In the genomic region with DNA sequence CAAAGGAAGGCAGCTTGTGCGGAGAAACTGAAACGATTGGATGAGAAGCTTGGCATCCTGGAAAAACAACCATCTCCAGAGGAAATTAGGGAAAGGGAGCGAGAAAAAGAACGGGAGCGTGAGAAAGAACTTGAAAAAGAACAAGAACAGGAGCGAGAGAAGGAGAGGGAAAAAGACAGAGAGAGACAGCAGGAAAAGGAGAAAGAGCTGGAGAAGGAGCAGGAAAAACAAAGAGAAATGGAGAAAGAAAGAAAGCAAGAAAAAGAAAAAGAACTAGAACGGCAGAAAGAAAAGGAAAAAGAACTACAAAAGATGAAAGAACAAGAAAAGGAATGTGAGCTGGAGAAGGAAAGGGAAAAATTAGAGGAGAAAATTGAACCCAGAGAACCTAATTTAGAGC, we compare ENCODE assay signal across 22 cellular contexts. TPM values are rescaled to one million over a fixed set of nuclear protein-coding genes. Genes with fewer than 3 reads are reported as not detected.
DNase-seq lines count a peak whose midpoint lies in the region; ATAC-seq, FAIRE-seq and TF ChIP-seq lines count a peak whose summit lies in the region.
"Had no signal": no experiment of that assay in that cellular context is flagged by ENCODE, and none has a peak within 500 bp of the region (broad histone marks: within the 10 kb centered on the region; RNA-seq: fewer than 3 reads in every experiment).

No MANE protein-coding gene starts in this region.

- no peaks in the 10 kb centered on the region for H3K9me3 Mint-ChIP-seq in activated CD8-positive, alpha-beta memory T cell treated with anti-CD3 and anti-CD28 coated beads, Interleukin-2, amount 10 ng/mL, durations not matched to agents 7 days and 5 days (ENCODE audit: low read depth)
- H3K9me3 Mint-ChIP-seq in Calu3 (ENCODE audit: low read depth, unreplicated experiment) = no peaks in the 10 kb centered on the region
- no peaks in the 10 kb centered on the region for H3K9me3 Mint-ChIP-seq in activated naive CD8-positive, alpha-beta T cell treated with anti-CD3 and anti-CD28 coated beads for 36 hours
- H3K9me3 Mint-ChIP-seq in naive thymus-derived CD8-positive, alpha-beta T cell = no peaks in the 10 kb centered on the region

- WGBS in lower leg skin, 2 donors = 86 to 93% methylated on average over 7 of the region's 7 CpGs

- TF ChIP-seq POLR2A in lower leg skin (IDR thresholded peaks at IDR 0.05) = no peak
- TF ChIP-seq POLR2A in H54 (IDR thresholded peaks at IDR 0.05; ENCODE audit: low read depth, low read length) = no peak

- H3K4me1 Mint-ChIP-seq in activated CD8-positive, alpha-beta memory T cell treated with anti-CD3 and anti-CD28 coated beads, Interleukin-2, amount 10 ng/mL, durations not matched to agents 7 days and 5 days = peaks cover 4% of the 10 kb centered on the region
- H3K4me1 Mint-ChIP-seq in Calu3 (ENCODE audit: low read depth, unreplicated experiment) = no peaks in the 10 kb centered on the region
- peaks cover 5% of the 10 kb centered on the region for H3K4me1 Mint-ChIP-seq in activated naive CD8-positive, alpha-beta T cell treated with anti-CD3 and anti-CD28 coated beads for 36 hours
- H3K4me1 Mint-ChIP-seq in naive thymus-derived CD8-positive, alpha-beta T cell = peaks cover 0 to 23% (median 16%) of the 10 kb centered on the region in 4 donors

- POLR2A ChIA-PET in naive thymus-derived CD8-positive, alpha-beta T cell (lab: Charles Lee) = interaction anchor here (0.6 to 1.1 kb wide), 3 partner anchors 47 to 1699 kb away, joined by 3 to 8 read pairs (median 4); a partner anchor contains a TSS

- CTCF ChIA-PET in activated CD8-positive, alpha-beta memory T cell treated with anti-CD3 and anti-CD28 coated beads, Interleukin-2, amount 10 ng/mL, durations not matched to agents 7 days and 5 days (lab: Charles Lee) = interaction anchor here (4.3 kb wide), 1 partner anchor 47 kb away, joined by 14 read pairs; a partner anchor contains a TSS
- CTCF ChIA-PET in Calu3 (lab: Charles Lee) = interaction anchor here (0.6 kb wide), 1 partner anchor 867 kb away, joined by 5 read pairs; no protein-coding TSS in a partner anchor

- H3K27ac Mint-ChIP-seq in activated CD8-positive, alpha-beta memory T cell treated with anti-CD3 and anti-CD28 coated beads, Interleukin-2, amount 10 ng/mL, durations not matched to agents 7 days and 5 days = peak overlapping the region; percentile 50
- H3K27ac Mint-ChIP-seq in Calu3 (ENCODE audit: unreplicated experiment) = peak overlapping the region; percentile 10
- peak overlapping the region; percentile 4 for H3K27ac Mint-ChIP-seq in activated naive CD8-positive, alpha-beta T cell treated with anti-CD3 and anti-CD28 coated beads for 36 hours
- H3K27ac Mint-ChIP-seq in naive thymus-derived CD8-positive, alpha-beta T cell = peak overlapping the region in 7 of 10 donors; percentile 37 to 87 (median 58)

- peaks cover 66% of the 10 kb centered on the region for H3K36me3 Mint-ChIP-seq in activated CD8-positive, alpha-beta memory T cell treated with anti-CD3 and anti-CD28 coated beads, Interleukin-2, amount 10 ng/mL, durations not matched to agents 7 days and 5 days
- peaks cover 62% of the 10 kb centered on the region for H3K36me3 Mint-ChIP-seq in Calu3 (ENCODE audit: insufficient read depth, unreplicated experiment)
- peaks cover 43% of the 10 kb centered on the region for H3K36me3 Mint-ChIP-seq in activated naive CD8-positive, alpha-beta T cell treated with anti-CD3 and anti-CD28 coated beads for 36 hours
- peaks cover 23 to 93% (median 34%) of the 10 kb centered on the region in 3 donors for H3K36me3 Mint-ChIP-seq in naive thymus-derived CD8-positive, alpha-beta T cell

- intact Hi-C loops in Calu3 (cut with micrococcal nuclease; ENCODE audit: unreplicated experiment) (no loop called here), lower leg skin (cut with DNase I; ENCODE audit: low total_unique reads) (no loop called here)

- TSS peak; percentile 63 for BruUV-seq in Calu3 (replicated peaks; lab: Mats Ljungman, UMichigan)

- ATAC-seq in activated CD8-positive, alpha-beta memory T cell treated with anti-CD3 and anti-CD28 coated beads, Interleukin-2, amount 10 ng/mL, durations not matched to agents 7 days and 5 days = no peak
- no peak for ATAC-seq in naive thymus-derived CD8-positive, alpha-beta T cell
- ATAC-seq: A549, HCT116 had no signal

- FAIRE-seq in H54 (lab: Jason Lieb, UNC) = no peak
- FAIRE-seq: A549 had no signal

- TF ChIP-seq CTCF in Calu3 (IDR thresholded peaks at IDR 0.05; ENCODE audit: unreplicated experiment) = no peak
- TF ChIP-seq CTCF in lower leg skin (IDR thresholded peaks at IDR 0.05) = no peak

- DNase-seq in activated CD8-positive, alpha-beta memory T cell treated with anti-CD3 and anti-CD28 coated beads, Interleukin-2, amount 10 ng/mL, durations not matched to agents 7 days and 5 days = no peak
- DNase-seq in activated CD8-positive, alpha-beta memory T cell treated with anti-CD3 and anti-CD28 coated beads, Interleukin-2, amount 50 U/mL, for 4 hours = no peak
- no peak for DNase-seq in Calu3
- DNase-seq in activated naive CD8-positive, alpha-beta T cell treated with anti-CD3 and anti-CD28 coated beads for 36 hours = no peak
- DNase-seq in naive thymus-derived CD8-positive, alpha-beta T cell = no peak
- DNase-seq in lower leg skin (ENCODE audit: low spot score in 2 of 2) = no peak
- DNase-seq in stimulated activated CD4-positive, alpha-beta T cell treated with anti-CD3 and anti-CD28 coated beads, Interleukin-4, amount 100 ng/mL, for 1 hour = no peak
- DNase-seq in H54 (ENCODE audit: insufficient read length, low spot score) = no peak
- DNase-seq: dermis blood vessel endothelial cell; kidney glomerular epithelial cell; mesenchymal stem cell; NCI-H146; NCI-H526; SK-N-SH; spleen; stimulated activated CD4-positive, alpha-beta T cell treated with anti-CD3 and anti-CD28 coated beads, Interleukin-4, amount 100 ng/mL, for 24 hours; trophoblast cell had no signal

- no peak overlapping the region for H3K4me3 Mint-ChIP-seq in activated CD8-positive, alpha-beta memory T cell treated with anti-CD3 and anti-CD28 coated beads, Interleukin-2, amount 10 ng/mL, durations not matched to agents 7 days and 5 days
- H3K4me3 Mint-ChIP-seq in Calu3 (ENCODE audit: low read depth, unreplicated experiment) = no peak overlapping the region
- H3K4me3 Mint-ChIP-seq in activated naive CD8-positive, alpha-beta T cell treated with anti-CD3 and anti-CD28 coated beads for 36 hours = no peak overlapping the region
- peak overlapping the region in 1 of 10 donors; percentile 46 for H3K4me3 Mint-ChIP-seq in naive thymus-derived CD8-positive, alpha-beta T cell

- H3K27me3 Mint-ChIP-seq in activated CD8-positive, alpha-beta memory T cell treated with anti-CD3 and anti-CD28 coated beads, Interleukin-2, amount 10 ng/mL, durations not matched to agents 7 days and 5 days = no peaks in the 10 kb centered on the region
- H3K27me3 Mint-ChIP-seq in Calu3 (ENCODE audit: unreplicated experiment) = no peaks in the 10 kb centered on the region
- no peaks in the 10 kb centered on the region for H3K27me3 Mint-ChIP-seq in activated naive CD8-positive, alpha-beta T cell treated with anti-CD3 and anti-CD28 coated beads for 36 hours
- H3K27me3 Mint-ChIP-seq in naive thymus-derived CD8-positive, alpha-beta T cell = no peaks in the 10 kb centered on the region

- no peak overlapping the region for H3K4me3 ChIP-seq in lower leg skin (ENCODE audit: low read depth, poor library complexity, severe bottlenecking)
- H3K4me3 ChIP-seq: A549, BLaER1, cardiac muscle cell, right atrium auricular region, spleen had no signal

RNA-seq across cellular contexts. Expression of a gene that starts 47.2 kb away (rescaled TPM):
- 100 to 1,000 TPM; 225 to 244 TPM for total RNA-seq in activated CD8-positive, alpha-beta memory T cell treated with anti-CD3 and anti-CD28 coated beads, Interleukin-2, amount 10 ng/mL, durations not matched to agents 7 days and 5 days
- total RNA-seq in Calu3 (2022) = 227 and 238 TPM in 2 replicates
- 100 to 1,000 TPM; 252 to 256 TPM for total RNA-seq in activated naive CD8-positive, alpha-beta T cell treated with anti-CD3 and anti-CD28 coated beads for 36 hours
- 100 to 1,000 TPM; 310 to 337 TPM for total RNA-seq in naive thymus-derived CD8-positive, alpha-beta T cell
- 10 to 100 TPM; 30.0 to 82.8 (median 53.5) TPM for polyA plus RNA-seq in naive thymus-derived CD8-positive, alpha-beta T cell
- total RNA-seq in lower leg skin = 10 to 100 TPM; 68.6 to 93.4 (median 83.1) TPM

Comparison
In these comparisons a context has a peak if more than half of its experiments do, and no peak if none do; other contexts are left out.
1. H3K27ac Mint-ChIP-seq: peak in every context shown above with its lines; median percentile 58 in naive thymus-derived CD8-positive, alpha-beta T cell; 50 in activated CD8-positive, alpha-beta memory T cell treated with anti-CD3 and anti-CD28 coated beads, Interleukin-2, amount 10 ng/mL, durations not matched to agents 7 days and 5 days; 10 in Calu3; 4 in activated naive CD8-positive, alpha-beta T cell treated with anti-CD3 and anti-CD28 coated beads for 36 hours.